Comparison of ENCODE assay signal across 8 cellular contexts in genomic region chr12:125773033-125773432, GRCh38.
DNase-seq lines count a peak whose midpoint lies in the region; ATAC-seq and TF ChIP-seq lines count a peak whose summit lies in the region.

No MANE protein-coding gene starts in this region.

- H3K27me3 ChIP-seq in H7 (ENCODE audit: control insufficient read depth, insufficient read depth, low read length) (peaks cover 2% of the 10 kb centered on the region), stomach (no peaks in the 10 kb centered on the region), gastroesophageal sphincter (no peaks in the 10 kb centered on the region)

- no peak overlapping the region for H3K4me3 Mint-ChIP-seq in activated naive CD4-positive, alpha-beta T cell treated with anti-CD3 and anti-CD28 coated beads for 36 hours
- H3K4me3 Mint-ChIP-seq in glutamatergic neuron (ENCODE audit: unreplicated experiment): no peak overlapping the region

- CTCF ChIA-PET in activated naive CD4-positive, alpha-beta T cell treated with anti-CD3 and anti-CD28 coated beads for 36 hours (lab: Charles Lee): interaction anchor here (0.9 kb wide), 1 partner anchor 191 kb away, joined by 3 read pairs; no protein-coding TSS in a partner anchor

- H3K36me3 ChIP-seq in H7 (replicated peaks; ENCODE audit: control insufficient read depth, insufficient read depth, low read length): no peaks in the 10 kb centered on the region
- no peaks in the 10 kb centered on the region for H3K36me3 ChIP-seq in stomach
- H3K36me3 ChIP-seq in gastroesophageal sphincter: no peaks in the 10 kb centered on the region

- WGBS in stomach, 5 donors: 27 to 38% (median 36%) methylated on average over 5 to 12 of the region's 12 CpGs
- WGBS in gastroesophageal sphincter (ENCODE audit: low coverage in 1 of 2), 2 donors: 33 to 43% methylated on average over 5 to 6 of the region's 12 CpGs

- H3K27ac Mint-ChIP-seq in activated naive CD4-positive, alpha-beta T cell treated with anti-CD3 and anti-CD28 coated beads for 36 hours: no peak overlapping the region
- H3K27ac Mint-ChIP-seq in glutamatergic neuron (ENCODE audit: unreplicated experiment): no peak overlapping the region

- no peak for ATAC-seq in gastroesophageal sphincter

- TF ChIP-seq POLR2A in stomach (IDR thresholded peaks at IDR 0.05): no peak
- no peak for TF ChIP-seq POLR2A in gastroesophageal sphincter (IDR thresholded peaks at IDR 0.05)

- DNase-seq in activated naive CD4-positive, alpha-beta T cell treated with anti-CD3 and anti-CD28 coated beads for 36 hours: peak; percentile 24
- DNase-seq in activated naive CD4-positive, alpha-beta T cell treated with anti-CD3 and anti-CD28 coated beads, Interleukin-2, amount 50 U/mL, for 16 hours: no peak
- DNase-seq in H7 (peak; percentile 73), NCI-H526 (lab: John Stamatoyannopoulos, UW) (peak; percentile 11 to 56), glutamatergic neuron (peak; percentile 34), stomach (no peak)
- DNase-seq in activated CD8-positive, alpha-beta memory T cell treated with anti-CD3 and anti-CD28 coated beads for 24 hours: no peak

- H3K9me3 Mint-ChIP-seq in activated naive CD4-positive, alpha-beta T cell treated with anti-CD3 and anti-CD28 coated beads for 36 hours: peaks cover 4% of the 10 kb centered on the region
- H3K9me3 Mint-ChIP-seq in glutamatergic neuron (ENCODE audit: unreplicated experiment): peaks cover 2% of the 10 kb centered on the region

- peaks cover 0 to 3% (median 0%) of the 10 kb centered on the region in 4 donors for H3K9me3 ChIP-seq in stomach
- H3K9me3 ChIP-seq in gastroesophageal sphincter: peaks cover 0 to 16% (median 0%) of the 10 kb centered on the region in 3 donors

- no peaks in the 10 kb centered on the region for H3K4me1 ChIP-seq in stomach
- H3K4me1 ChIP-seq in gastroesophageal sphincter: no peaks in the 10 kb centered on the region

- H3K27ac ChIP-seq in stomach (no peak overlapping the region), gastroesophageal sphincter (no peak overlapping the region)

- TF ChIP-seq EP300 in stomach (IDR thresholded peaks at IDR 0.05) (no peak), gastroesophageal sphincter (IDR thresholded peaks at IDR 0.05) (no peak)

- intact Hi-C loops in activated naive CD4-positive, alpha-beta T cell treated with anti-CD3 and anti-CD28 coated beads for 36 hours (cut with micrococcal nuclease): no loop called here
- intact Hi-C loops in stomach (cut with DNase I; ENCODE audit: low total_unique reads): no loop called here

- TF ChIP-seq CTCF in glutamatergic neuron (IDR thresholded peaks at IDR 0.05; ENCODE audit: partially characterized antibody, unreplicated experiment): peak; percentile 50
- TF ChIP-seq CTCF in stomach (IDR thresholded peaks at IDR 0.05): peak in 2 of 7 experiments; percentile 9 to 24
- peak in 2 of 4 experiments; percentile 11 to 40 for TF ChIP-seq CTCF in gastroesophageal sphincter (IDR thresholded peaks at IDR 0.05)

- peaks cover 3% of the 10 kb centered on the region for H3K27me3 Mint-ChIP-seq in activated naive CD4-positive, alpha-beta T cell treated with anti-CD3 and anti-CD28 coated beads for 36 hours (ENCODE audit: low read depth)
- H3K27me3 Mint-ChIP-seq in glutamatergic neuron (ENCODE audit: unreplicated experiment): no peaks in the 10 kb centered on the region

- no peaks in the 10 kb centered on the region for H3K4me1 Mint-ChIP-seq in activated naive CD4-positive, alpha-beta T cell treated with anti-CD3 and anti-CD28 coated beads for 36 hours (ENCODE audit: low read depth)
- no peaks in the 10 kb centered on the region for H3K4me1 Mint-ChIP-seq in glutamatergic neuron (ENCODE audit: low read depth, unreplicated experiment)

- no peaks in the 10 kb centered on the region for H3K36me3 Mint-ChIP-seq in activated naive CD4-positive, alpha-beta T cell treated with anti-CD3 and anti-CD28 coated beads for 36 hours (ENCODE audit: low read depth)
- no peaks in the 10 kb centered on the region for H3K36me3 Mint-ChIP-seq in glutamatergic neuron (ENCODE audit: unreplicated experiment)

- H3K4me3 ChIP-seq in H7 (ENCODE audit: insufficient read depth, low read depth, low read length): no peak overlapping the region
- no peak overlapping the region for H3K4me3 ChIP-seq in stomach
- H3K4me3 ChIP-seq in gastroesophageal sphincter: no peak overlapping the region

Comparison
In these comparisons a context has a peak if more than half of its experiments do, and no peak if none do; other contexts are left out.
1. DNase-seq: peak in activated naive CD4-positive, alpha-beta T cell treated with anti-CD3 and anti-CD28 coated beads for 36 hours (single experiment), H7 (single experiment), NCI-H526 (2 of 2) and glutamatergic neuron (single experiment); none in activated naive CD4-positive, alpha-beta T cell treated with anti-CD3 and anti-CD28 coated beads, Interleukin-2, amount 50 U/mL, for 16 hours (single experiment), stomach (single experiment) and activated CD8-positive, alpha-beta memory T cell treated with anti-CD3 and anti-CD28 coated beads for 24 hours (single experiment).